15 cellular contexts compared by ENCODE assay signal in the genomic region with DNA sequence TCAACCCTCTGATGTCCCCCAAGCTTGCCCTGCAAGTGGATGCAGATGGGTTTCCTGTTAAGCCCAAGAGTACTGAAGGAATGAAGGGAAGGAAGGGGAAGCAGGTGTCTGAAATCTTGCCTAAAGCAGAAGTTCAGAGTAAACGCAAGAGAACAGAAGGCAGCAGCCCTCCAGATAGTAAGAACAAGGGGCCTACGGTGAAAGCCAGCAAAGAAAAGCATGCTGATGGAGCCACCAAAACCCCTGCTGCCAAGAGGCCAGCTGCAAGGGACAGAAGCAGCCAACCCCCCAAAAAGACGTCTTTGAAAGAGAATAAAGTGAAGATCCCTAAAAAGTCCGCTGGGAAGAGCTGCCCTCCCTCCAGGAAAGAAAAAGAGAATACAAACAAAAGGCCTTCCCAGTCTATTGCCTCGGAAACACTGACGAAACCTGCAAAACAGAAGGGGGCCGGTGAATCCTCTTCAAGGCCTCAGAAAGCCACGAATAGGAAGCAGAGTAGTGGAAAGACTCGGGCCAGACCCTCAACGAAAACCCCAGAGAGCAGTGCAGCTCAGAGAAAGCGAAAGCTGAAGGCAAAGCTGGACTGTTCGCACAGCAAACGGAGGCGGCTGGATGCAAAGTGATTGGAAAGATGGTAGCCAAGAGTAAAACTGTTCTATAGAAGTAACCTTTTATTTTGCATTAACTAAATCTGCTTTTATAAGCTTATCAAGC.
DNase-seq lines count a peak whose midpoint lies in the region; ATAC-seq and TF ChIP-seq lines count a peak whose summit lies in the region.
"Had no signal": no experiment of that assay in that cellular context is flagged by ENCODE, and none has a peak within 500 bp of the region (broad histone marks: within the 10 kb centered on the region; RNA-seq: fewer than 3 reads in every experiment).

No MANE protein-coding gene starts in this region.

- H3K27me3 Mint-ChIP-seq in activated T-cell treated with anti-CD3 and anti-CD28 coated beads, Interleukin-2, amount 50 U/mL, for 72 hours (ENCODE audit: low read depth): no peaks in the 10 kb centered on the region
- no peaks in the 10 kb centered on the region for H3K27me3 Mint-ChIP-seq in activated T-cell treated with anti-CD3 and anti-CD28 coated beads, Interleukin-2, amount 50 U/mL, for 24 hours
- H3K27me3 Mint-ChIP-seq in immature natural killer cell (ENCODE audit: low read depth in 3 of 3): peaks cover 0 to 2% (median 2%) of the 10 kb centered on the region in 3 donors
- H3K27me3 Mint-ChIP-seq: activated naive CD8-positive, alpha-beta T cell had no signal

- no peak for DNase-seq in activated T-cell treated with anti-CD3 and anti-CD28 coated beads, Interleukin-2, amount 50 U/mL, for 72 hours
- no peak for DNase-seq in activated T-cell treated with anti-CD3 and anti-CD28 coated beads, Interleukin-2, amount 50 U/mL, for 24 hours
- DNase-seq in KG1 (lab: John Stamatoyannopoulos, UW) (peak; percentile 54), immature natural killer cell (peak in 1 of 3 donors; percentile 15), aorta (no peak), NCI-H2196 (lab: John Stamatoyannopoulos, UW; ENCODE audit: unreplicated experiment) (no peak), omental fat pad (ENCODE audit: low spot score) (no peak), inferior parietal cortex (ENCODE audit: extremely low spot score) (no peak)
- DNase-seq: esophagus squamous epithelium; left ventricle myocardium inferior; MM.1S; stimulated activated CD4-positive, alpha-beta T cell treated with anti-CD3 and anti-CD28 coated beads, Interleukin-15, amount 100 ng/mL, for 24 hours; tibial artery had no signal

- no peaks in the 10 kb centered on the region for H3K9me3 Mint-ChIP-seq in activated T-cell treated with anti-CD3 and anti-CD28 coated beads, Interleukin-2, amount 50 U/mL, for 72 hours
- H3K9me3 Mint-ChIP-seq in activated T-cell treated with anti-CD3 and anti-CD28 coated beads, Interleukin-2, amount 50 U/mL, for 24 hours: no peaks in the 10 kb centered on the region
- H3K9me3 Mint-ChIP-seq in immature natural killer cell: no peaks in the 10 kb centered on the region

- TF ChIP-seq CTCF in omental fat pad (IDR thresholded peaks at IDR 0.05): no peak

- no peak overlapping the region for H3K4me3 ChIP-seq in aorta (ENCODE audit: low read length in 2 of 2)
- H3K4me3 ChIP-seq: A549, esophagus squamous epithelium, left ventricle myocardium inferior had no signal

- H3K9me3 ChIP-seq in aorta (ENCODE audit: control insufficient read depth, low read length): no peaks in the 10 kb centered on the region
- H3K9me3 ChIP-seq: A549, esophagus squamous epithelium, left ventricle myocardium inferior, tibial artery had no signal

- ATAC-seq in activated T-cell treated with anti-CD3 and anti-CD28 coated beads, Interleukin-2, amount 50 U/mL, for 72 hours (replicated peaks in 1 of 2): peak in 1 of 2 donors; percentile 62
- ATAC-seq in aorta (ENCODE audit: low FRiP score) (peak; percentile 60), omental fat pad (ENCODE audit: low FRiP score) (no peak)
- ATAC-seq: A549 had no signal

- H3K27ac Mint-ChIP-seq in activated T-cell treated with anti-CD3 and anti-CD28 coated beads, Interleukin-2, amount 50 U/mL, for 72 hours: no peak overlapping the region
- no peak overlapping the region for H3K27ac Mint-ChIP-seq in activated T-cell treated with anti-CD3 and anti-CD28 coated beads, Interleukin-2, amount 50 U/mL, for 24 hours
- peak overlapping the region in 5 of 6 donors; percentile 51 to 74 (median 57) for H3K27ac Mint-ChIP-seq in immature natural killer cell
- H3K27ac Mint-ChIP-seq: activated naive CD8-positive, alpha-beta T cell had no signal

- peaks cover 2 to 4% of the 10 kb centered on the region in 2 donors for H3K36me3 ChIP-seq in aorta (ENCODE audit: control insufficient read depth in 1 of 2, insufficient read depth in 2 of 2, low read length in 1 of 2)

- H3K4me3 Mint-ChIP-seq in activated T-cell treated with anti-CD3 and anti-CD28 coated beads, Interleukin-2, amount 50 U/mL, for 72 hours: peak overlapping the region; percentile 7 to 52
- H3K4me3 Mint-ChIP-seq in activated T-cell treated with anti-CD3 and anti-CD28 coated beads, Interleukin-2, amount 50 U/mL, for 24 hours: no peak overlapping the region
- peak overlapping the region; percentile 51 to 71 (median 60) for H3K4me3 Mint-ChIP-seq in immature natural killer cell
- H3K4me3 Mint-ChIP-seq: activated naive CD8-positive, alpha-beta T cell had no signal

- no peaks in the 10 kb centered on the region for H3K27me3 ChIP-seq in aorta (ENCODE audit: control insufficient read depth in 1 of 2, insufficient read depth in 2 of 2, low read length in 1 of 2)
- H3K27me3 ChIP-seq: esophagus squamous epithelium, tibial artery had no signal

- H3K4me1 Mint-ChIP-seq in activated T-cell treated with anti-CD3 and anti-CD28 coated beads, Interleukin-2, amount 50 U/mL, for 72 hours (ENCODE audit: low read depth): peaks cover 17% of the 10 kb centered on the region
- peaks cover 3% of the 10 kb centered on the region for H3K4me1 Mint-ChIP-seq in activated T-cell treated with anti-CD3 and anti-CD28 coated beads, Interleukin-2, amount 50 U/mL, for 24 hours (ENCODE audit: low read depth)
- H3K4me1 Mint-ChIP-seq in immature natural killer cell: peaks cover 13 to 28% of the 10 kb centered on the region in 2 donors

- no peaks in the 10 kb centered on the region for H3K4me1 ChIP-seq in aorta (ENCODE audit: control insufficient read depth in 1 of 2, insufficient read depth in 2 of 2, low read length in 2 of 2)
- H3K4me1 ChIP-seq: A549, left ventricle myocardium inferior had no signal

- H3K27ac ChIP-seq in aorta (ENCODE audit: low read depth in 1 of 2, low read length in 2 of 2): no peak overlapping the region
- H3K27ac ChIP-seq: A549, esophagus squamous epithelium, left ventricle myocardium inferior, tibial artery had no signal

- H3K36me3 Mint-ChIP-seq in activated T-cell treated with anti-CD3 and anti-CD28 coated beads, Interleukin-2, amount 50 U/mL, for 72 hours (ENCODE audit: insufficient read depth in 2 of 2): peaks cover 0 to 13% of the 10 kb centered on the region in 2 donors
- peaks cover 25% of the 10 kb centered on the region for H3K36me3 Mint-ChIP-seq in activated T-cell treated with anti-CD3 and anti-CD28 coated beads, Interleukin-2, amount 50 U/mL, for 24 hours (ENCODE audit: low read depth)
- peaks cover 19 to 35% (median 21%) of the 10 kb centered on the region in 3 donors for H3K36me3 Mint-ChIP-seq in immature natural killer cell

- intact Hi-C loops in aorta (cut with DNase I): no loop called here

- 81 to 82% methylated on average over 14 of the region's 14 CpGs for WGBS in aorta, 2 donors

Comparison
In these comparisons a context has a peak if more than half of its experiments do, and no peak if none do; other contexts are left out.
1. H3K27ac Mint-ChIP-seq: peak in immature natural killer cell (5 of 6); none in activated T-cell treated with anti-CD3 and anti-CD28 coated beads, Interleukin-2, amount 50 U/mL, for 72 hours (single experiment) and activated T-cell treated with anti-CD3 and anti-CD28 coated beads, Interleukin-2, amount 50 U/mL, for 24 hours (single experiment).